ENCODE assay signal across 21 cellular contexts in genomic region chr9:80077059-80077458, GRCh38.
A peak's percentile ranks its signal among the peaks of the same experiment; 100 is the strongest.
DNase-seq lines count a peak whose midpoint lies in the region; ATAC-seq and TF ChIP-seq lines count a peak whose summit lies in the region.
"Had no signal": no experiment of that assay in that cellular context is flagged by ENCODE, and none has a peak within 500 bp of the region (broad histone marks: within the 10 kb centered on the region; RNA-seq: fewer than 3 reads in every experiment).

No MANE protein-coding gene starts in this region.

- no peaks in the 10 kb centered on the region for H4K20me1 ChIP-seq in neural cell (ENCODE audit: insufficient read depth)

- no peak overlapping the region for H2AFZ ChIP-seq in neural cell (ENCODE audit: low read depth, low read length)
- H2AFZ ChIP-seq: GM23248 had no signal

- peaks cover 23% of the 10 kb centered on the region for H3K4me1 Mint-ChIP-seq in activated naive CD8-positive, alpha-beta T cell treated with anti-CD3 and anti-CD28 coated beads, Interleukin-2, amount 50 U/mL, for 24 hours
- peaks cover 8% of the 10 kb centered on the region for H3K4me1 Mint-ChIP-seq in activated naive CD8-positive, alpha-beta T cell treated with anti-CD3 and anti-CD28 coated beads for 36 hours

- H3K27me3 ChIP-seq in neural cell (ENCODE audit: insufficient read depth, low read depth, low read length) = no peaks in the 10 kb centered on the region

- H3K9me3 ChIP-seq in neural cell (ENCODE audit: low read length) = no peaks in the 10 kb centered on the region
- H3K9me3 ChIP-seq: HAP-1 had no signal

- TF ChIP-seq EP300 in neural cell (conservative IDR thresholded peaks at IDR 0.05; ENCODE audit: poor library complexity, severe bottlenecking) = no peak

- no peak for TF ChIP-seq RAD21 in neural cell (conservative IDR thresholded peaks at IDR 0.05)

- H3K4me2 ChIP-seq in neural cell (ENCODE audit: low read length) = no peak overlapping the region

- no peak for TF ChIP-seq CTCF in neural cell (IDR thresholded peaks at IDR 0.05; ENCODE audit: poor library complexity, severe bottlenecking)

- no peaks in the 10 kb centered on the region for H3K36me3 ChIP-seq in neural cell (ENCODE audit: insufficient read depth, low read length)
- H3K36me3 ChIP-seq: HAP-1 had no signal

- peak; percentile 36 for ATAC-seq in activated naive CD8-positive, alpha-beta T cell treated with anti-CD3 and anti-CD28 coated beads, Interleukin-2, amount 50 U/mL, for 24 hours
- ATAC-seq in HG03280 (IDR thresholded peaks at IDR 0.05; ENCODE audit: unreplicated experiment) = peak; percentile 51
- ATAC-seq in GM18502 (IDR thresholded peaks at IDR 0.05; ENCODE audit: poor library complexity, unreplicated experiment) = no peak
- no peak for ATAC-seq in GM19395 (IDR thresholded peaks at IDR 0.05; ENCODE audit: unreplicated experiment)
- ATAC-seq: K562 had no signal

- no peak for DNase-seq in activated naive CD8-positive, alpha-beta T cell treated with anti-CD3 and anti-CD28 coated beads, Interleukin-2, amount 50 U/mL, for 24 hours
- no peak for DNase-seq in activated naive CD8-positive, alpha-beta T cell treated with anti-CD3 and anti-CD28 coated beads for 36 hours
- DNase-seq in middle frontal gyrus (ENCODE audit: extremely low spot score, low spot score) (no peak), DMS53 treated with DMSO at 0.1 percent for 48 hours (lab: John Stamatoyannopoulos, UW; ENCODE audit: unreplicated experiment) (no peak)
- DNase-seq: AML-193; CD4-positive, CD25-positive, alpha-beta regulatory T cell; COR-L47; DMS 273 treated with DMSO at 0.1 percent for 48 hours; GM23248; NCI-H1694 treated with DMSO at 0.1 percent for 48 hours; NCI-H510A treated with DMSO at 0.1 percent for 48 hours; NCI-H774; SHP77 had no signal

- H3F3A ChIP-seq in neural cell (ENCODE audit: insufficient read depth, low read length, poor library complexity, severe bottlenecking) = no peaks in the 10 kb centered on the region

- no peaks in the 10 kb centered on the region for H3K79me2 ChIP-seq in neural cell (replicated peaks; ENCODE audit: insufficient read depth, low read length)

- peak overlapping the region; percentile 22 for H3K4me3 ChIP-seq in neural cell (ENCODE audit: low read length)
- H3K4me3 ChIP-seq: GM23248, HAP-1, K562, SK-N-MC had no signal

- H3K27ac ChIP-seq in neural cell (ENCODE audit: low read length) = no peak overlapping the region
- H3K27ac ChIP-seq: 22Rv1, GM23248, SK-N-MC had no signal

- no peaks in the 10 kb centered on the region for H3K9me2 ChIP-seq in neural cell (ENCODE audit: insufficient read depth, low read length)

- H3K9me3 Mint-ChIP-seq in activated naive CD8-positive, alpha-beta T cell treated with anti-CD3 and anti-CD28 coated beads, Interleukin-2, amount 50 U/mL, for 24 hours = peaks cover 10% of the 10 kb centered on the region
- H3K9me3 Mint-ChIP-seq in activated naive CD8-positive, alpha-beta T cell treated with anti-CD3 and anti-CD28 coated beads for 36 hours = peaks cover 2% of the 10 kb centered on the region

- H3K9ac ChIP-seq in neural cell (ENCODE audit: low read length) = no peak overlapping the region
- H3K9ac ChIP-seq: GM23248 had no signal

- H3K27me3 Mint-ChIP-seq in activated naive CD8-positive, alpha-beta T cell treated with anti-CD3 and anti-CD28 coated beads, Interleukin-2, amount 50 U/mL, for 24 hours = no peaks in the 10 kb centered on the region
- H3K27me3 Mint-ChIP-seq in activated naive CD8-positive, alpha-beta T cell treated with anti-CD3 and anti-CD28 coated beads for 36 hours = no peaks in the 10 kb centered on the region
- H3K27me3 Mint-ChIP-seq: CD4-positive, CD25-positive, alpha-beta regulatory T cell had no signal

- no peak overlapping the region for H3K27ac Mint-ChIP-seq in activated naive CD8-positive, alpha-beta T cell treated with anti-CD3 and anti-CD28 coated beads, Interleukin-2, amount 50 U/mL, for 24 hours
- no peak overlapping the region for H3K27ac Mint-ChIP-seq in activated naive CD8-positive, alpha-beta T cell treated with anti-CD3 and anti-CD28 coated beads for 36 hours

- no peaks in the 10 kb centered on the region for H3K36me3 Mint-ChIP-seq in activated naive CD8-positive, alpha-beta T cell treated with anti-CD3 and anti-CD28 coated beads, Interleukin-2, amount 50 U/mL, for 24 hours (ENCODE audit: low read depth)
- no peaks in the 10 kb centered on the region for H3K36me3 Mint-ChIP-seq in activated naive CD8-positive, alpha-beta T cell treated with anti-CD3 and anti-CD28 coated beads for 36 hours
- H3K36me3 Mint-ChIP-seq: CD4-positive, CD25-positive, alpha-beta regulatory T cell had no signal

- no peak overlapping the region for H3K4me3 Mint-ChIP-seq in activated naive CD8-positive, alpha-beta T cell treated with anti-CD3 and anti-CD28 coated beads, Interleukin-2, amount 50 U/mL, for 24 hours
- no peak overlapping the region for H3K4me3 Mint-ChIP-seq in activated naive CD8-positive, alpha-beta T cell treated with anti-CD3 and anti-CD28 coated beads for 36 hours
- H3K4me3 Mint-ChIP-seq: CD4-positive, CD25-positive, alpha-beta regulatory T cell had no signal

TF ChIP-seq in neural cell, 6 proteins besides CTCF, POLR2A, EP300 and RAD21:
- TF ChIP-seq SMC3 (conservative IDR thresholded peaks at IDR 0.05; ENCODE audit: poor library complexity) (no peak), POLR2AphosphoS5 (IDR thresholded peaks at IDR 0.05) (no peak), TAF1 (IDR thresholded peaks at IDR 0.05; ENCODE audit: low read depth) (no peak), EZH2 (IDR thresholded peaks at IDR 0.05; ENCODE audit: borderline replicate concordance, insufficient read depth, low read length, poor library complexity, severe bottlenecking) (no peak), MXI1 (conservative IDR thresholded peaks at IDR 0.05; ENCODE audit: poor library complexity, severe bottlenecking) (no peak), REST (IDR thresholded peaks at IDR 0.05; ENCODE audit: borderline replicate concordance) (no peak)

Comparison
In these comparisons a context has a peak if more than half of its experiments do, and no peak if none do; other contexts are left out.
1. ATAC-seq: peak in activated naive CD8-positive, alpha-beta T cell treated with anti-CD3 and anti-CD28 coated beads, Interleukin-2, amount 50 U/mL, for 24 hours (single experiment) and HG03280 (single experiment); none in GM18502 (single experiment) and GM19395 (single experiment).